In the genomic region with DNA sequence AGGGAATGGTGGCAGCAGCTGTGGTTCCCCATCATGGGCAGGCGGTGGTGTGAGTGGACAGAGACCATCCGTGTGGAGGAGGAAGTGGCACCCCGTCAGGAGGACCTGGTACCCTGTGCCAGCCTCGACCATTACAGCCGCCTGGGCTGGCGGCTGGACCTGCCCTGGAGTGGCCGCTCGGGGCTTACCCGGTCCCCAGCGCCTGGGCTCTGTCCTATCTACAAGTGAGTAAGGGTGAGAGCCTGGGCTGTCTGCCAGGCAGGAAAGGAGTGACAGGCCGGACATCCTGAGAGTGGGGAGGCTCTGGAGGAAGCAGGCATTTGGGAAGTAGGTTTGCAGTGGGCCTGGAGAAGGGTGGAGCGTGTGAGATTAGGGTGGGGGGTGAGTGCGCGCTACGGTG, we compare ENCODE assay signal across 12 cellular contexts. TPM values are rescaled to one million over a fixed set of nuclear protein-coding genes. Genes with fewer than 3 reads are reported as not detected.
DNase-seq lines count a peak whose midpoint lies in the region; ATAC-seq and TF ChIP-seq lines count a peak whose summit lies in the region.
"Had no signal": no experiment of that assay in that cellular context is flagged by ENCODE, and none has a peak within 500 bp of the region (broad histone marks: within the 10 kb centered on the region; RNA-seq: fewer than 3 reads in every experiment).

No MANE protein-coding gene starts in this region.

- H3K4me3 ChIP-seq in body of pancreas: no peak overlapping the region
- no peak overlapping the region for H3K4me3 ChIP-seq in thyroid gland (replicated peaks in 1 of 3)

- intact Hi-C loops in body of pancreas (cut with DNase I) (no loop called here), thyroid gland (cut with DNase I) (no loop called here)

- no peak overlapping the region for H3K27ac Mint-ChIP-seq in type B pancreatic cell
- H3K27ac Mint-ChIP-seq: activated CD8-positive, alpha-beta T cell treated with anti-CD3 and anti-CD28 coated beads, Interleukin-2, amount 10 ng/mL, durations not matched to agents 7 days and 5 days had no signal

- H3K9me3 ChIP-seq in body of pancreas: no peaks in the 10 kb centered on the region
- H3K9me3 ChIP-seq in thyroid gland: no peaks in the 10 kb centered on the region

- H3K4me1 ChIP-seq in body of pancreas (peaks cover 13% of the 10 kb centered on the region), thyroid gland (peaks cover 12 to 25% of the 10 kb centered on the region in 2 donors)

- H3K27ac ChIP-seq in body of pancreas (no peak overlapping the region), thyroid gland (peak overlapping the region in 2 of 3 donors; percentile 29 to 66)

- H3K9me3 Mint-ChIP-seq in type B pancreatic cell: no peaks in the 10 kb centered on the region

- peaks cover 14% of the 10 kb centered on the region for H3K4me1 Mint-ChIP-seq in type B pancreatic cell (ENCODE audit: unreplicated experiment)

- peaks cover 7% of the 10 kb centered on the region for H3K27me3 Mint-ChIP-seq in type B pancreatic cell

- H3K4me3 Mint-ChIP-seq in type B pancreatic cell: no peak overlapping the region
- H3K4me3 Mint-ChIP-seq: activated CD8-positive, alpha-beta T cell treated with anti-CD3 and anti-CD28 coated beads, Interleukin-2, amount 10 ng/mL, durations not matched to agents 7 days and 5 days had no signal

- ATAC-seq in body of pancreas (no peak), HG02798 (IDR thresholded peaks at IDR 0.05; ENCODE audit: poor library complexity, unreplicated experiment) (no peak)
- ATAC-seq: activated CD8-positive, alpha-beta T cell treated with anti-CD3 and anti-CD28 coated beads, Interleukin-2, amount 10 ng/mL, durations not matched to agents 7 days and 5 days had no signal

- H3K36me3 ChIP-seq in body of pancreas (replicated peaks in 1 of 2; ENCODE audit: insufficient read depth in 1 of 2, low read depth in 2 of 2) (no peaks in the 10 kb centered on the region), thyroid gland (no peaks in the 10 kb centered on the region)

- WGBS in body of pancreas, 2 donors: 31% methylated on average over 15 of the region's 15 CpGs
- WGBS in thyroid gland, 2 donors: 8 to 9% methylated on average over 13 of the region's 15 CpGs

- no peaks in the 10 kb centered on the region for H3K36me3 Mint-ChIP-seq in type B pancreatic cell

- H3K27me3 ChIP-seq in body of pancreas (no peaks in the 10 kb centered on the region), thyroid gland (no peaks in the 10 kb centered on the region)

- TF ChIP-seq CTCF in body of pancreas (IDR thresholded peaks at IDR 0.05): no peak
- TF ChIP-seq CTCF in thyroid gland (IDR thresholded peaks at IDR 0.05): no peak
- no peak for TF ChIP-seq CTCF in type B pancreatic cell (conservative IDR thresholded peaks at IDR 0.05)

- TF ChIP-seq POLR2A in body of pancreas (IDR thresholded peaks at IDR 0.05) (no peak), thyroid gland (IDR thresholded peaks at IDR 0.05) (no peak)

- peak; percentile 14 for DNase-seq in NCI-H2029 (lab: John Stamatoyannopoulos, UW)
- DNase-seq in NCI-H2029 treated with DMSO at 0.1 percent for 48 hours (lab: John Stamatoyannopoulos, UW): no peak
- peak; percentile 47 to 67 (median 66) for DNase-seq in body of pancreas
- peak; percentile 11 for DNase-seq in iris pigment epithelial cell (ENCODE audit: low read depth)
- peak; percentile 79 to 80 for DNase-seq in thyroid gland
- DNase-seq in type B pancreatic cell (ENCODE audit: extremely low spot score, unreplicated experiment): no peak
- DNase-seq in islet precursor cell: no peak
- DNase-seq: 8988T; activated CD8-positive, alpha-beta T cell treated with anti-CD3 and anti-CD28 coated beads, Interleukin-2, amount 10 ng/mL, durations not matched to agents 7 days and 5 days; NCI-H187; stimulated activated CD8-positive, alpha-beta memory T cell treated with anti-CD3 and anti-CD28 coated beads, Interleukin-4, amount 100 ng/mL, for 48 hours had no signal

RNA-seq across cellular contexts. Expression of a gene that starts 2.9 kb away (rescaled TPM):
- 10 to 100 TPM in 1 of 2 donors, 1 to 10 TPM in 1; 9.9 to 13.2 TPM for total RNA-seq in body of pancreas
- total RNA-seq in thyroid gland: 10 to 100 TPM; 11.8 to 18.8 (median 15.5) TPM
- total RNA-seq in type B pancreatic cell (ENCODE audit: low replicate concordance): 16.7 and 17.6 TPM in 2 replicates

Comparison
In these comparisons a context has a peak if more than half of its experiments do, and no peak if none do; other contexts are left out.
1. DNase-seq: peak in NCI-H2029 (single experiment), body of pancreas (4 of 4), iris pigment epithelial cell (single experiment) and thyroid gland (2 of 2); none in NCI-H2029 treated with DMSO at 0.1 percent for 48 hours (single experiment), type B pancreatic cell (single experiment) and islet precursor cell (single experiment).
2. H3K27ac ChIP-seq: peak in thyroid gland (2 of 3); none in body of pancreas (0 of 4).